10 cellular contexts compared by ENCODE assay signal in genomic region chr7:7375538-7375937, GRCh38.
"Had no signal": no experiment of that assay in that cellular context is flagged by ENCODE, and none has a peak within 500 bp of the region (broad histone marks: within the 10 kb centered on the region; RNA-seq: fewer than 3 reads in every experiment).

No MANE protein-coding gene starts in this region.

- H3K27ac ChIP-seq: GM23248, HL-60 had no signal

- H3K4me3 ChIP-seq: GM23248 had no signal

- H3K4me3 Mint-ChIP-seq: H9, HFFc6 had no signal

- FAIRE-seq: H1, H54, HepG2 had no signal

- DNase-seq: GM23248, H9, HCEC 1CT, HFFc6, KBM-7 had no signal

- H3K36me3 Mint-ChIP-seq: IgD-negative memory B cell had no signal

- H3K4me1 Mint-ChIP-seq: H9 had no signal

- H3K9me3 Mint-ChIP-seq: H9, HFFc6 had no signal

- ATAC-seq: HepG2 had no signal

- H3K9ac ChIP-seq: GM23248 had no signal

- H3K27ac Mint-ChIP-seq: H9, HFFc6, IgD-negative memory B cell had no signal

- H2AFZ ChIP-seq: GM23248 had no signal
